22 cellular contexts compared by ENCODE assay signal in genomic region chr5:144201578-144201977, GRCh38. TPM values are rescaled to one million over a fixed set of nuclear protein-coding genes. Genes with fewer than 3 reads are reported as not detected.
"Had no signal": no experiment of that assay in that cellular context is flagged by ENCODE, and none has a peak within 500 bp of the region (broad histone marks: within the 10 kb centered on the region; RNA-seq: fewer than 3 reads in every experiment).

No MANE protein-coding gene starts in this region.

- H3K4me1 ChIP-seq: pancreas had no signal

- FAIRE-seq: bronchial epithelial cell, endometrium, pancreas had no signal

- H3K36me3 ChIP-seq: ascending aorta, gastroesophageal sphincter, heart left ventricle, pancreas, tibial nerve, uterus had no signal

- H3K27me3 ChIP-seq: ascending aorta, pancreas, uterus had no signal

- DNase-seq: activated CD4-positive, alpha-beta T cell treated with anti-CD3 and anti-CD28 coated beads for 1 hour; activated CD4-positive, alpha-beta T cell treated with anti-CD3 and anti-CD28 coated beads, Interleukin-2, amount 50 U/mL, for 4 hours; activated effector memory CD4-positive, alpha-beta T cell treated with anti-CD3 and anti-CD28 coated beads, Interleukin-2, amount 50 U/mL, for 16 hours; activated naive CD4-positive, alpha-beta T cell treated with anti-CD3 and anti-CD28 coated beads, Interleukin-2, amount 50 U/mL, for 16 hours; activated T-cell treated with anti-CD3 and anti-CD28 coated beads, Interleukin-2, amount 50 U/mL, for 72 hours; cerebellar nuclear complex; cortex of kidney; heart left ventricle; kidney glomerular epithelial cell; mucosa of descending colon; naive thymus-derived CD4-positive, alpha-beta T cell; pancreas; stimulated activated CD4-positive, alpha-beta T cell treated with anti-CD3 and anti-CD28 coated beads, Interleukin-1b, Interleukin-23, amount 100 ng/mL, for 48 hours; stimulated activated naive CD8-positive, alpha-beta T cell treated with anti-CD3 and anti-CD28 coated beads, Interleukin-15, Interleukin-2, amounts not matched to agents 100 U/mL and 50 U/mL, for 24 hours; substantia nigra; uterus had no signal

- ATAC-seq: activated T-cell treated with anti-CD3 and anti-CD28 coated beads, Interleukin-2, amount 50 U/mL, for 72 hours; gastroesophageal sphincter; naive thymus-derived CD4-positive, alpha-beta T cell; pancreas; sciatic nerve; stimulated activated naive CD8-positive, alpha-beta T cell treated with anti-CD3 and anti-CD28 coated beads, Interleukin-15, Interleukin-2, amounts not matched to agents 100 U/mL and 50 U/mL, for 24 hours had no signal

- H3K9me3 ChIP-seq: ascending aorta, gastroesophageal sphincter, heart left ventricle, mucosa of descending colon, pancreas, tibial nerve, uterus had no signal

- H3K27ac ChIP-seq: ascending aorta, gastroesophageal sphincter, heart left ventricle, pancreas, tibial nerve, uterus had no signal

- H3K4me3 ChIP-seq: ascending aorta, gastroesophageal sphincter, heart left ventricle, mucosa of descending colon, pancreas, tibial nerve, uterus had no signal

RNA-seq across cellular contexts. Expression of gene KCTD16, which starts 30.9 kb away (rescaled TPM):
- polyA plus RNA-seq: heart left ventricle had no signal
